14 cellular contexts compared by ENCODE assay signal in genomic region chr17:18356624-18357023, GRCh38. TPM values are rescaled to one million over a fixed set of nuclear protein-coding genes. Genes with fewer than 3 reads are reported as not detected.
DNase-seq lines count a peak whose midpoint lies in the region; ATAC-seq, FAIRE-seq and TF ChIP-seq lines count a peak whose summit lies in the region.
"Had no signal": no experiment of that assay in that cellular context is flagged by ENCODE, and none has a peak within 500 bp of the region (broad histone marks: within the 10 kb centered on the region; RNA-seq: fewer than 3 reads in every experiment).

No MANE protein-coding gene starts in this region.

- peak; percentile 5 for DNase-seq in adipocyte (ENCODE audit: low read depth)
- peak in 3 of 5 donors; percentile 35 to 54 (median 44) for DNase-seq in heart left ventricle
- DNase-seq in renal cortical epithelial cell (ENCODE audit: low read depth), result peak; percentile 93
- DNase-seq in RCC 7860 (ENCODE audit: low spot score), result no peak
- no peak for DNase-seq in DMS 273 treated with DMSO at 0.1 percent for 48 hours (lab: John Stamatoyannopoulos, UW)
- no peak for DNase-seq in NCI-H526 treated with DMSO at 0.1 percent for 48 hours (lab: John Stamatoyannopoulos, UW)
- DNase-seq: activated CD8-positive, alpha-beta memory T cell treated with anti-CD3 and anti-CD28 coated beads, Interleukin-2, amount 10 ng/mL, durations not matched to agents 7 days and 5 days; amniotic stem cell; NCI-H1417; T-helper 17 cell had no signal

- H3K4me3 ChIP-seq in BLaER1 treated with 17β-estradiol and CSF1 and Interleukin-3, amounts not matched to agents 10 nM and 100 nM, result no peak overlapping the region
- H3K4me3 ChIP-seq in adipocyte (ENCODE audit: low read length), result peak overlapping the region; percentile 50
- H3K4me3 ChIP-seq in heart left ventricle, result no peak overlapping the region
- H3K4me3 ChIP-seq: skin epidermis had no signal

- ATAC-seq in heart left ventricle (peak in 3 of 4 donors; percentile 58 to 60 (median 59)), GM21381 (IDR thresholded peaks at IDR 0.05; ENCODE audit: unreplicated experiment) (no peak)
- ATAC-seq: activated CD8-positive, alpha-beta memory T cell treated with anti-CD3 and anti-CD28 coated beads, Interleukin-2, amount 10 ng/mL, durations not matched to agents 7 days and 5 days; esophagus mucosa; T-helper 17 cell had no signal

- TF ChIP-seq POLR2A in heart left ventricle (IDR thresholded peaks at IDR 0.05), result no peak

- intact Hi-C loops in heart left ventricle (cut with DNase I), result no loop called here

- H3K4me1 ChIP-seq in BLaER1 treated with 17β-estradiol and CSF1 and Interleukin-3, amounts not matched to agents 10 nM and 100 nM, result peaks cover 2 to 35% (median 22%) of the 10 kb centered on the region in 10 experiments; a peak in 18 of 20 replicates
- H3K4me1 ChIP-seq in adipocyte (ENCODE audit: control insufficient read depth, insufficient read depth, low read length) (peaks cover 16% of the 10 kb centered on the region), heart left ventricle (peaks cover 0 to 18% (median 0%) of the 10 kb centered on the region in 12 donors)

- peaks cover 36 to 88% (median 73%) of the 10 kb centered on the region in 11 experiments for H3K36me3 ChIP-seq in BLaER1 treated with 17β-estradiol and CSF1 and Interleukin-3, amounts not matched to agents 10 nM and 100 nM
- H3K36me3 ChIP-seq in adipocyte (ENCODE audit: control insufficient read depth, insufficient read depth, low read length, severe bottlenecking) (peaks cover 51% of the 10 kb centered on the region), heart left ventricle (peaks cover 0 to 35% (median 15%) of the 10 kb centered on the region in 9 donors)

- H3K9ac ChIP-seq in BLaER1 treated with 17β-estradiol and CSF1 and Interleukin-3, amounts not matched to agents 10 nM and 100 nM, result peak overlapping the region in 4 of 11 experiments; percentile 41 to 66 (median 58); a peak in 7 of 22 replicates
- H3K9ac ChIP-seq in adipocyte (ENCODE audit: low read length), result peak overlapping the region; percentile 76

- 86 to 93% (median 92%) methylated on average over 10 of the region's 10 CpGs for WGBS in heart left ventricle, 4 donors

- no peaks in the 10 kb centered on the region for H3K9me3 ChIP-seq in BLaER1 treated with 17β-estradiol and CSF1 and Interleukin-3, amounts not matched to agents 10 nM and 100 nM (replicated peaks in 1 of 11)
- no peaks in the 10 kb centered on the region for H3K9me3 ChIP-seq in adipocyte (ENCODE audit: control insufficient read depth, low read length)
- H3K9me3 ChIP-seq in heart left ventricle, result no peaks in the 10 kb centered on the region

- TF ChIP-seq CTCF in heart left ventricle (IDR thresholded peaks at IDR 0.05), result no peak

- H3K27me3 ChIP-seq in BLaER1 treated with 17β-estradiol and CSF1 and Interleukin-3, amounts not matched to agents 10 nM and 100 nM, result no peaks in the 10 kb centered on the region
- H3K27me3 ChIP-seq in adipocyte (replicated peaks; ENCODE audit: control insufficient read depth, insufficient read depth, low read length) (no peaks in the 10 kb centered on the region), heart left ventricle (no peaks in the 10 kb centered on the region)

- peaks cover 0 to 11% (median 0%) of the 10 kb centered on the region in 11 experiments; a peak in 2 of 22 replicates for H4K20me1 ChIP-seq in BLaER1 treated with 17β-estradiol and CSF1 and Interleukin-3, amounts not matched to agents 10 nM and 100 nM

- FAIRE-seq in RCC 7860 (lab: Jason Lieb, UNC), result no peak

- H3K4me2 ChIP-seq in BLaER1 treated with 17β-estradiol and CSF1 and Interleukin-3, amounts not matched to agents 10 nM and 100 nM, result peak overlapping the region in 7 of 11 experiments; percentile 7 to 86 (median 72); a peak in 12 of 22 replicates

- peak overlapping the region in 7 of 11 experiments; percentile 33 to 81 (median 72); a peak in 13 of 22 replicates for H3K27ac ChIP-seq in BLaER1 treated with 17β-estradiol and CSF1 and Interleukin-3, amounts not matched to agents 10 nM and 100 nM
- H3K27ac ChIP-seq in heart left ventricle, result peak overlapping the region in 1 of 12 donors; percentile 79

RNA-seq across cellular contexts. Expression of gene SHMT1, which starts 6.7 kb away (rescaled TPM):
- total RNA-seq in heart left ventricle (10 to 100 TPM in 2 of 9 donors, 1 to 10 TPM in 7; 3.8 to 15.5 (median 8.6) TPM), renal cortical epithelial cell (27.6 and 30.3 TPM in 2 replicates)
- 1 to 10 TPM; 5.1 to 7.1 TPM for polyA plus RNA-seq in heart left ventricle

RNA-seq across cellular contexts. Expression of gene EVPLL, which starts 21.0 kb away (rescaled TPM):
- not detected for total RNA-seq in heart left ventricle
- polyA plus RNA-seq in heart left ventricle, result not detected
- total RNA-seq in renal cortical epithelial cell, result 0.10 TPM in 1 of 2 replicates, not detected in the other
- total RNA-seq: activated CD8-positive, alpha-beta memory T cell treated with anti-CD3 and anti-CD28 coated beads, Interleukin-2, amount 10 ng/mL, durations not matched to agents 7 days and 5 days; T-helper 17 cell had no signal

RNA-seq across cellular contexts. Expression of gene SMCR8, which starts 41.5 kb away (rescaled TPM):
- total RNA-seq in heart left ventricle (10 to 100 TPM in 8 of 9 donors, 1 to 10 TPM in 1; 9.7 to 17.6 (median 13.1) TPM), renal cortical epithelial cell (15.1 and 38.8 TPM in 2 replicates)
- polyA plus RNA-seq in heart left ventricle, result 10 to 100 TPM in 1 of 2 donors, 1 to 10 TPM in 1; 2.9 to 10.7 TPM

RNA-seq across cellular contexts. Expression of gene TOP3A, which starts 41.8 kb away (rescaled TPM):
- total RNA-seq in heart left ventricle (10 to 100 TPM in 8 of 9 donors, 1 to 10 TPM in 1; 9.4 to 26.1 (median 12.8) TPM), renal cortical epithelial cell (10.4 and 25.7 TPM in 2 replicates)
- polyA plus RNA-seq in heart left ventricle, result 10 to 100 TPM in 1 of 2 donors, 1 to 10 TPM in 1; 9.7 to 14.8 TPM

Comparison
In these comparisons a context has a peak if more than half of its experiments do, and no peak if none do; other contexts are left out.
1. DNase-seq: peak in adipocyte (single experiment), heart left ventricle (3 of 5) and renal cortical epithelial cell (single experiment); none in RCC 7860 (single experiment), DMS 273 treated with DMSO at 0.1 percent for 48 hours (single experiment) and NCI-H526 treated with DMSO at 0.1 percent for 48 hours (single experiment).